21 cellular contexts compared by ENCODE assay signal in the genomic region with DNA sequence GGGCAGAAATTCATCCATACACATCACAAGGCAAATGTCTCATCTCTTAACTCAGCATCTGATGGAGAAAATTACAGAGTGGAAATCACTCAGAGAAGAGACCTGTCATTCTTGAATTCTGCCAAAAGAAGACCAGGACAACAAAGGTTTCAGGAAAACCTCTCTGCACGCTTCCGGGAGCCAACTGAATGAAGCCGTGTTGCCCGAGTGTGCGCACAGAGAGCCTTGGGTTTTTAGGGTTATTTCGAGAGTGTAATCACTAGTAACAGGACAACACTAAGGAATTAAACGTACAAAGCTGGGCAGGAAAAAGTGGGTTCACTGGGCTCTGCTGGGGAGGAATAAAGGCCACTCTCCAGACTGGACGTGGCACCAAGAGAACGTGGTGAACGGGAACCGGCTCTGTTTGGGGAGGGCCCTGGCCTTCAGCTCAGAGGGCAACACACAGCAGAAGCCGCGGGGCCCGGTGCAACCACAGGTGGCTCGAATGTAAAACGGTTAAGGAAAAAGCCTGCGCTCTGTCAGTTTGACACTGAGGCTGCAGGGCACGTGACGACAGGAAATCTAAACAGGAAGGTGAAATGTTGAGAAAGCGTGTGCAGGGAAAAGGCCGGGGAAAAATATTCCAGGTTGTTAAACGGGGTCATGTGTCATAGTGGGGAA.
DNase-seq lines count a peak whose midpoint lies in the region; ATAC-seq and TF ChIP-seq lines count a peak whose summit lies in the region.
"Had no signal": no experiment of that assay in that cellular context is flagged by ENCODE, and none has a peak within 500 bp of the region (broad histone marks: within the 10 kb centered on the region; RNA-seq: fewer than 3 reads in every experiment).

No MANE protein-coding gene starts in this region.

- peaks cover 24% of the 10 kb centered on the region for H3K27me3 ChIP-seq in neural progenitor cell
- H3K27me3 ChIP-seq: pancreas had no signal

- H3K36me3 Mint-ChIP-seq in activated naive CD4-positive, alpha-beta T cell treated with anti-CD3 and anti-CD28 coated beads for 36 hours (ENCODE audit: low read depth): no peaks in the 10 kb centered on the region
- H3K36me3 Mint-ChIP-seq in neural progenitor cell: peaks cover 35% of the 10 kb centered on the region
- H3K36me3 Mint-ChIP-seq: CD4-positive, alpha-beta memory T cell had no signal

- H3K4me3 ChIP-seq in OCI-LY7 (ENCODE audit: low read depth, low read length, poor library complexity, severe bottlenecking) (no peak overlapping the region), neural progenitor cell (no peak overlapping the region)
- H3K4me3 ChIP-seq: breast epithelium, GM23338, left lung, pancreas, skin epidermis had no signal

- TF ChIP-seq CTCF in OCI-LY7 (conservative IDR thresholded peaks at IDR 0.05; ENCODE audit: low read length) (no peak), neural progenitor cell (IDR thresholded peaks at IDR 0.05) (no peak)

- no peak overlapping the region for H3K9ac ChIP-seq in neural progenitor cell

- no peak overlapping the region for H3K4me3 Mint-ChIP-seq in activated naive CD4-positive, alpha-beta T cell treated with anti-CD3 and anti-CD28 coated beads for 36 hours
- no peak overlapping the region for H3K4me3 Mint-ChIP-seq in neural progenitor cell
- H3K4me3 Mint-ChIP-seq: GM23338 had no signal

- peak; percentile 29 for DNase-seq in activated naive CD4-positive, alpha-beta T cell treated with anti-CD3 and anti-CD28 coated beads for 36 hours
- no peak for DNase-seq in activated naive CD4-positive, alpha-beta T cell treated with Interleukin-2 at 50 U/mL for 16 hours
- DNase-seq in KBM-7: peak; percentile 48
- peak; percentile 68 for DNase-seq in OCI-LY7 (ENCODE audit: low spot score)
- no peak for DNase-seq in neural progenitor cell (ENCODE audit: low spot score)
- no peak for DNase-seq in NCI-H1417 treated with DMSO at 0.1 percent for 48 hours (lab: John Stamatoyannopoulos, UW)
- DNase-seq: ACHN; activated CD4-positive, alpha-beta T cell treated with anti-CD3 and anti-CD28 coated beads, Interleukin-2, amount 50 U/mL, for 4 hours; CD4-positive, alpha-beta memory T cell; MM.1S; NCI-H2029 treated with DMSO at 0.1 percent for 48 hours; NCI-H526; pancreas; stimulated activated CD4-positive, alpha-beta T cell treated with anti-CD3 and anti-CD28 coated beads, Interleukin-4, amount 100 ng/mL, for 4 hours had no signal

- in situ Hi-C loops in KBM-7 (cut with MboI; ENCODE audit: low pct_unique_long_range_greater_than_20kb, low sequenced_read_pairs): no loop called here

- H3K9me3 Mint-ChIP-seq in activated naive CD4-positive, alpha-beta T cell treated with anti-CD3 and anti-CD28 coated beads for 36 hours: no peaks in the 10 kb centered on the region
- no peaks in the 10 kb centered on the region for H3K9me3 Mint-ChIP-seq in neural progenitor cell

- no peaks in the 10 kb centered on the region for H4K20me1 ChIP-seq in OCI-LY7 (ENCODE audit: insufficient read depth, low read length)
- peaks cover 9% of the 10 kb centered on the region for H4K20me1 ChIP-seq in neural progenitor cell (ENCODE audit: low read depth)

- peaks cover 27% of the 10 kb centered on the region for H3K4me1 ChIP-seq in OCI-LY7 (ENCODE audit: insufficient read depth, low read length, poor library complexity, severe bottlenecking)
- H3K4me1 ChIP-seq in neural progenitor cell: peaks cover 38% of the 10 kb centered on the region
- H3K4me1 ChIP-seq: breast epithelium, left lung, pancreas had no signal

- H3K27me3 Mint-ChIP-seq in activated naive CD4-positive, alpha-beta T cell treated with anti-CD3 and anti-CD28 coated beads for 36 hours (ENCODE audit: low read depth): peaks cover 2% of the 10 kb centered on the region
- peaks cover 6% of the 10 kb centered on the region for H3K27me3 Mint-ChIP-seq in neural progenitor cell (ENCODE audit: insufficient read depth, low read depth)

- ATAC-seq in GM21381 (IDR thresholded peaks at IDR 0.05; ENCODE audit: unreplicated experiment) (no peak), GM18868 (IDR thresholded peaks at IDR 0.05; ENCODE audit: unreplicated experiment) (no peak)
- ATAC-seq: GM23338, left lung, Panc1, pancreas had no signal

- intact Hi-C loops in activated naive CD4-positive, alpha-beta T cell treated with anti-CD3 and anti-CD28 coated beads for 36 hours (cut with micrococcal nuclease): no loop called here
- intact Hi-C loops in OCI-LY7 (cut with micrococcal nuclease; ENCODE audit: unreplicated experiment): no loop called here

- peaks cover 23% of the 10 kb centered on the region for H3K4me1 Mint-ChIP-seq in activated naive CD4-positive, alpha-beta T cell treated with anti-CD3 and anti-CD28 coated beads for 36 hours (ENCODE audit: low read depth)
- peaks cover 68% of the 10 kb centered on the region for H3K4me1 Mint-ChIP-seq in neural progenitor cell
- H3K4me1 Mint-ChIP-seq: GM23338 had no signal

- no TSS peak for BruUV-seq in OCI-LY7 (replicated peaks; lab: Mats Ljungman, UMichigan)

- H3K9me3 ChIP-seq in OCI-LY7 (ENCODE audit: low read length): no peaks in the 10 kb centered on the region
- no peaks in the 10 kb centered on the region for H3K9me3 ChIP-seq in neural progenitor cell (ENCODE audit: low read depth)
- H3K9me3 ChIP-seq: breast epithelium, left lung, pancreas had no signal

- H3K27ac ChIP-seq in OCI-LY7 (ENCODE audit: low read depth, low read length, poor library complexity, severe bottlenecking): peak overlapping the region; percentile 3
- H3K27ac ChIP-seq in neural progenitor cell: no peak overlapping the region
- H3K27ac ChIP-seq: breast epithelium, left lung, pancreas, skin epidermis had no signal

- H3K4me2 ChIP-seq in OCI-LY7 (ENCODE audit: low read length) (0 out of 2 replicates have a peak overlapping the region, but pooled peaks have one; percentile 1), neural progenitor cell (no peak overlapping the region)
- H3K4me2 ChIP-seq: GM23338 had no signal

- H2AFZ ChIP-seq in OCI-LY7 (ENCODE audit: low read length) (peak overlapping the region; percentile 45; the same call in 1 of the 2 replicates), neural progenitor cell (replicated peaks) (no peak overlapping the region)
- H2AFZ ChIP-seq: GM23338 had no signal

- no peaks in the 10 kb centered on the region for H3K9me2 ChIP-seq in OCI-LY7 (ENCODE audit: insufficient read depth, low read length)

- H3F3A ChIP-seq in neural progenitor cell (ENCODE audit: low read depth): peaks cover 14% of the 10 kb centered on the region

- no peak overlapping the region for H3K27ac Mint-ChIP-seq in activated naive CD4-positive, alpha-beta T cell treated with anti-CD3 and anti-CD28 coated beads for 36 hours
- peak overlapping the region; percentile 74 for H3K27ac Mint-ChIP-seq in neural progenitor cell
- H3K27ac Mint-ChIP-seq: GM23338 had no signal

- H3K36me3 ChIP-seq in OCI-LY7 (ENCODE audit: insufficient read depth, low read length): no peaks in the 10 kb centered on the region
- H3K36me3 ChIP-seq in neural progenitor cell: no peaks in the 10 kb centered on the region
- H3K36me3 ChIP-seq: breast epithelium, left lung, pancreas had no signal

- CTCF ChIA-PET in activated naive CD4-positive, alpha-beta T cell treated with anti-CD3 and anti-CD28 coated beads for 36 hours (lab: Charles Lee): no interaction called here
- CTCF ChIA-PET in OCI-LY7 (lab: Charles Lee; ENCODE audit: unreplicated experiment): no interaction called here

- no peaks in the 10 kb centered on the region for H3K79me2 ChIP-seq in OCI-LY7 (ENCODE audit: insufficient read depth, low read depth, low read length)
- no peaks in the 10 kb centered on the region for H3K79me2 ChIP-seq in neural progenitor cell (ENCODE audit: low read depth)

- POLR2A ChIA-PET in OCI-LY7 (lab: Charles Lee): no interaction called here

Comparison
In these comparisons a context has a peak if more than half of its experiments do, and no peak if none do; other contexts are left out.
1. DNase-seq: peak in activated naive CD4-positive, alpha-beta T cell treated with anti-CD3 and anti-CD28 coated beads for 36 hours (single experiment), KBM-7 (single experiment) and OCI-LY7 (single experiment); none in activated naive CD4-positive, alpha-beta T cell treated with Interleukin-2 at 50 U/mL for 16 hours (single experiment), neural progenitor cell (single experiment) and NCI-H1417 treated with DMSO at 0.1 percent for 48 hours (single experiment).